1 cellular context compared by ENCODE assay signal in the genomic region with DNA sequence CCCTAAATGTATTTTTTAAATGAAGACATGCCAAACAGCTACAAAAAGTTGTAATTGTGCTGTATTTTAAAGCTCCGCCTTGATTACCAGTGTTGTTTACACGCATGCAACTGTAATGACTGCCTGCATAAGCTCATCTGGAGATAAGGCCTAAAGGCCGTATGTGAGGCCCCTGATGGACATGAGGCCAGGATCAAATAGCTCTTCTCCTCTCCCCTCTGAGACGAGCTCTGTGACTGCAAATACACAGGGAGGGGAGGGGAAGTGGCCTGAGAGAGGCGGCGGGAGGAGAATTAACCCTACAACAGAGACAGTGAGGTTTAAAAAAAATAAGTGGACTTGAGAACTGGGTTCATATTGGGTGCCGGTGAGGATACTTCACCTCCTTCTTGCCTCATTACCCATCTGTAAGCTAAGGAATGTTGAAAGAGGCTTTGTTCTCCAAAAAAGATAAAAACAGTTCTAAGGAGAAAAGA.
TF ChIP-seq lines count a peak whose summit lies in the region.

No MANE protein-coding gene starts in this region.

TF ChIP-seq in K562, 482 proteins besides CTCF, POLR2A, EP300 and RAD21 (continued from another document):
- TF ChIP-seq, protein P1, sequence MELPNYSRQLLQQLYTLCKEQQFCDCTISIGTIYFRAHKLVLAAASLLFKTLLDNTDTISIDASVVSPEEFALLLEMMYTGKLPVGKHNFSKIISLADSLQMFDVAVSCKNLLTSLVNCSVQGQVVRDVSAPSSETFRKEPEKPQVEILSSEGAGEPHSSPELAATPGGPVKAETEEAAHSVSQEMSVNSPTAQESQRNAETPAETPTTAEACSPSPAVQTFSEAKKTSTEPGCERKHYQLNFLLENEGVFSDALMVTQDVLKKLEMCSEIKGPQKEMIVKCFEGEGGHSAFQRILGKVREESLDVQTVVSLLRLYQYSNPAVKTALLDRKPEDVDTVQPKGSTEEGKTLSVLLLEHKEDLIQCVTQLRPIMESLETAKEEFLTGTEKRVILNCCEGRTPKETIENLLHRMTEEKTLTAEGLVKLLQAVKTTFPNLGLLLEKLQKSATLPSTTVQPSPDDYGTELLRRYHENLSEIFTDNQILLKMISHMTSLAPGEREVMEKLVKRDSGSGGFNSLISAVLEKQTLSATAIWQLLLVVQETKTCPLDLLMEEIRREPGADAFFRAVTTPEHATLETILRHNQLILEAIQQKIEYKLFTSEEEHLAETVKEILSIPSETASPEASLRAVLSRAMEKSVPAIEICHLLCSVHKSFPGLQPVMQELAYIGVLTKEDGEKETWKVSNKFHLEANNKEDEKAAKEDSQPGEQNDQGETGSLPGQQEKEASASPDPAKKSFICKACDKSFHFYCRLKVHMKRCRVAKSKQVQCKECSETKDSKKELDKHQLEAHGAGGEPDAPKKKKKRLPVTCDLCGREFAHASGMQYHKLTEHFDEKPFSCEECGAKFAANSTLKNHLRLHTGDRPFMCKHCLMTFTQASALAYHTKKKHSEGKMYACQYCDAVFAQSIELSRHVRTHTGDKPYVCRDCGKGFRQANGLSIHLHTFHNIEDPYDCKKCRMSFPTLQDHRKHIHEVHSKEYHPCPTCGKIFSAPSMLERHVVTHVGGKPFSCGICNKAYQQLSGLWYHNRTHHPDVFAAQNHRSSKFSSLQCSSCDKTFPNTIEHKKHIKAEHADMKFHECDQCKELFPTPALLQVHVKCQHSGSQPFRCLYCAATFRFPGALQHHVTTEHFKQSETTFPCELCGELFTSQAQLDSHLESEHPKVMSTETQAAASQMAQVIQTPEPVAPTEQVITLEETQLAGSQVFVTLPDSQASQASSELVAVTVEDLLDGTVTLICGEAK (IDR thresholded peaks at IDR 0.05), result no peak
- TF ChIP-seq, protein P1 (CRISPR knock-in tag; IDR thresholded peaks at IDR 0.05), result no peak
- TF ChIP-seq DMBX1 (CRISPR knock-in tag; IDR thresholded peaks at IDR 0.05; ENCODE audit: borderline replicate concordance) (peak; percentile 11; the same call in 1 of the 2 replicates), JUN (IDR thresholded peaks at IDR 0.05; ENCODE audit: borderline replicate concordance, low read depth, low read length) (no peak), JUN (CRISPR knock-in tag; IDR thresholded peaks at IDR 0.05; ENCODE audit: borderline replicate concordance) (no peak), SPI1 (IDR thresholded peaks at IDR 0.05; ENCODE audit: borderline replicate concordance, low read depth, low read length) (peak; percentile 50; the same call in 1 of the 2 replicates), ARID1B (IDR thresholded peaks at IDR 0.05) (peak; percentile 22; the same call in 1 of the 2 replicates), HMG20A (CRISPR knock-in tag; conservative IDR thresholded peaks at IDR 0.05) (no peak), OTX1 (CRISPR knock-in tag; IDR thresholded peaks at IDR 0.05) (no peak), SRSF1 (IDR thresholded peaks at IDR 0.05; ENCODE audit: low read depth, low read length) (no peak), CHD4 (IDR thresholded peaks at IDR 0.05; ENCODE audit: insufficient read depth, insufficient replicate concordance, low read depth, low read length, poor library complexity, severe bottlenecking) (no peak)
